Comparison of ENCODE assay signal across 1 cellular context in genomic region chr17:47222032-47222431, GRCh38.
TF ChIP-seq lines count a peak whose summit lies in the region.

No MANE protein-coding gene starts in this region.

TF ChIP-seq in IMR-90, 13 proteins besides CTCF, POLR2A, EP300 and RAD21:
- no peak for TF ChIP-seq NFE2L2 (IDR thresholded peaks at IDR 0.05; ENCODE audit: low read depth, low read length)
- TF ChIP-seq USF2 (IDR thresholded peaks at IDR 0.05; ENCODE audit: low read depth, low read length): no peak
- no peak for TF ChIP-seq SMC3 (IDR thresholded peaks at IDR 0.05; ENCODE audit: low read depth, low read length)
- TF ChIP-seq MAZ (IDR thresholded peaks at IDR 0.05; ENCODE audit: borderline replicate concordance, low read depth, low read length): no peak
- no peak for TF ChIP-seq ELK1 (IDR thresholded peaks at IDR 0.05; ENCODE audit: borderline replicate concordance, low read depth, low read length)
- no peak for TF ChIP-seq MAFK (IDR thresholded peaks at IDR 0.05; ENCODE audit: low read depth, low read length)
- no peak for TF ChIP-seq CEBPB (IDR thresholded peaks at IDR 0.05; ENCODE audit: low read depth, low read length)
- no peak for TF ChIP-seq RCOR1 (IDR thresholded peaks at IDR 0.05; ENCODE audit: insufficient replicate concordance, low read length)
- TF ChIP-seq BHLHE40 (IDR thresholded peaks at IDR 0.05; ENCODE audit: low read depth, low read length): no peak
- no peak for TF ChIP-seq MXI1 (IDR thresholded peaks at IDR 0.05; ENCODE audit: borderline replicate concordance, low read depth, low read length)
- no peak for TF ChIP-seq FOS (IDR thresholded peaks at IDR 0.05; ENCODE audit: low read depth, low read length)
- no peak for TF ChIP-seq RFX5 (IDR thresholded peaks at IDR 0.05; ENCODE audit: low read depth, low read length)
- no peak for TF ChIP-seq CHD1 (IDR thresholded peaks at IDR 0.05; ENCODE audit: low read depth, low read length)
TF ChIP-seq in IMR-90: peak in this region for 0.
